ENCODE assay signal across 1 cellular context in the genomic region with DNA sequence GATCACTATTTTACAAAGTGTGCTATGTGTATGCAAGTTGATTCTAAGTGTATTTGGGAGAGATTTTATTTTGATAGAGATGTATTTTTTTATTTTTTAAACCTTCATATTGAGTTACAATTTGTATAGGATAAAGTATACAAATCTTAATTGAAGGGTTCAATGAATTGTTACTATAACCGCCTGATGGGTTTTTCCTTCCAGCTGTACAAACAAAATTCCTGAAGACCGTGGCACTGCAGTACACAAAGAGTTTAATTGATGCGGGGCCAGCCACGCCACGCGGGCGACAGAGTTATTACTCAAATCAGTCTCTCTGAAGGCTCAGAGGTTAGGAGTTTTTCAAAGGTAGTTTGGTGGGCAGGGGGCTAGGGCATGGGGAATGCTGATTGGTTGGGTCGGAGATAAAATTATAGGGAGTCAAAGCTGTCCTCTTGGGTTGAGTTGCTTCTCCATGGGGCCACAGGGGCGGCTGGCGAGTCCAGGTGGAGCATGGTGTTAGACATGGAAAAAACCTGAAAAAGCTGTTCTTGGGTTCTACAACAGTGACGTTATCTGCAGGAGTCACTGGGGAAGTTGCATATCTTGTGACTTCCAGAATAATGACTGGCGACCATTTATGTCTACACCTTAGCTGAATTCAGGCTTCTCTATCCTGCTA.
A peak's percentile ranks its signal among the peaks of the same experiment; 100 is the strongest.
TF ChIP-seq lines count a peak whose summit lies in the region.

No MANE protein-coding gene starts in this region.

TF ChIP-seq in K562, 482 proteins besides CTCF, POLR2A, EP300 and RAD21 (continued from another document):
- 0 out of 2 replicates have a peak, but pooled peaks have one; percentile 22 for TF ChIP-seq MGA (IDR thresholded peaks at IDR 0.05)
- TF ChIP-seq MLLT1 (IDR thresholded peaks at IDR 0.05) = 0 out of 4 replicates have a peak, but pooled peaks of 1 of the 2 experiments have one; percentile 11
- TF ChIP-seq MTA3 (IDR thresholded peaks at IDR 0.05; ENCODE audit: borderline replicate concordance) = peak; percentile 52; the same call in 1 of the 2 replicates
- 0 out of 2 replicates have a peak, but pooled peaks have one; percentile 35 for TF ChIP-seq L3MBTL2 (IDR thresholded peaks at IDR 0.05)
- no peak for TF ChIP-seq NRF1 (conservative IDR thresholded peaks at IDR 0.05 in 1 of 2, IDR thresholded peaks at IDR 0.05 in 1 of 2)
- peak; percentile 56; the same call in 1 of the 2 replicates for TF ChIP-seq ZNF583 (CRISPR knock-in tag; IDR thresholded peaks at IDR 0.05)
- TF ChIP-seq EP400 (IDR thresholded peaks at IDR 0.05) = peak; percentile 30; the same call in 1 of the 2 replicates
- TF ChIP-seq SOX6 (IDR thresholded peaks at IDR 0.05) = 0 out of 2 replicates have a peak, but pooled peaks have one; percentile 31
- peak; percentile 44 for TF ChIP-seq CXXC5 (CRISPR knock-in tag; IDR thresholded peaks at IDR 0.05)
- no peak for TF ChIP-seq SIX5 (IDR thresholded peaks at IDR 0.05; ENCODE audit: borderline replicate concordance in 1 of 2, insufficient read depth in 1 of 2, low read depth in 1 of 2, low read length in 2 of 2)
- no peak for TF ChIP-seq RBM15 (IDR thresholded peaks at IDR 0.05; ENCODE audit: insufficient read depth, low read length)
- TF ChIP-seq CBFA2T2 (conservative IDR thresholded peaks at IDR 0.05) = peak; percentile 51; the same call in 1 of the 2 replicates
- no peak for TF ChIP-seq ATF1 (CRISPR knock-in tag; IDR thresholded peaks at IDR 0.05)
- TF ChIP-seq ATF1 (tag; IDR thresholded peaks at IDR 0.05) = peak; percentile 29; the same call in 1 of the 2 replicates
- no peak for TF ChIP-seq ATF2 (CRISPR knock-in tag; IDR thresholded peaks at IDR 0.05)
- TF ChIP-seq JUND (IDR thresholded peaks at IDR 0.05; ENCODE audit: borderline replicate concordance, low read depth, low read length) = 0 out of 2 replicates have a peak, but pooled peaks have one; percentile 52
- no peak; the same call in 2 of the 3 replicates for TF ChIP-seq JUND (tag; IDR thresholded peaks at IDR 0.05; ENCODE audit: borderline replicate concordance, low read depth, low read length)
- 0 out of 4 replicates have a peak, but pooled peaks of 1 of the 2 experiments have one; percentile 30 for TF ChIP-seq ZNF639 (CRISPR knock-in tag; conservative IDR thresholded peaks at IDR 0.05 in 1 of 2, IDR thresholded peaks at IDR 0.05 in 1 of 2)
- TF ChIP-seq KAT8 (IDR thresholded peaks at IDR 0.05; ENCODE audit: low read depth) = no peak
- TF ChIP-seq EHMT2 (IDR thresholded peaks at IDR 0.05) = peak; percentile 46; the same call in 1 of the 2 replicates
- TF ChIP-seq, protein P1, sequence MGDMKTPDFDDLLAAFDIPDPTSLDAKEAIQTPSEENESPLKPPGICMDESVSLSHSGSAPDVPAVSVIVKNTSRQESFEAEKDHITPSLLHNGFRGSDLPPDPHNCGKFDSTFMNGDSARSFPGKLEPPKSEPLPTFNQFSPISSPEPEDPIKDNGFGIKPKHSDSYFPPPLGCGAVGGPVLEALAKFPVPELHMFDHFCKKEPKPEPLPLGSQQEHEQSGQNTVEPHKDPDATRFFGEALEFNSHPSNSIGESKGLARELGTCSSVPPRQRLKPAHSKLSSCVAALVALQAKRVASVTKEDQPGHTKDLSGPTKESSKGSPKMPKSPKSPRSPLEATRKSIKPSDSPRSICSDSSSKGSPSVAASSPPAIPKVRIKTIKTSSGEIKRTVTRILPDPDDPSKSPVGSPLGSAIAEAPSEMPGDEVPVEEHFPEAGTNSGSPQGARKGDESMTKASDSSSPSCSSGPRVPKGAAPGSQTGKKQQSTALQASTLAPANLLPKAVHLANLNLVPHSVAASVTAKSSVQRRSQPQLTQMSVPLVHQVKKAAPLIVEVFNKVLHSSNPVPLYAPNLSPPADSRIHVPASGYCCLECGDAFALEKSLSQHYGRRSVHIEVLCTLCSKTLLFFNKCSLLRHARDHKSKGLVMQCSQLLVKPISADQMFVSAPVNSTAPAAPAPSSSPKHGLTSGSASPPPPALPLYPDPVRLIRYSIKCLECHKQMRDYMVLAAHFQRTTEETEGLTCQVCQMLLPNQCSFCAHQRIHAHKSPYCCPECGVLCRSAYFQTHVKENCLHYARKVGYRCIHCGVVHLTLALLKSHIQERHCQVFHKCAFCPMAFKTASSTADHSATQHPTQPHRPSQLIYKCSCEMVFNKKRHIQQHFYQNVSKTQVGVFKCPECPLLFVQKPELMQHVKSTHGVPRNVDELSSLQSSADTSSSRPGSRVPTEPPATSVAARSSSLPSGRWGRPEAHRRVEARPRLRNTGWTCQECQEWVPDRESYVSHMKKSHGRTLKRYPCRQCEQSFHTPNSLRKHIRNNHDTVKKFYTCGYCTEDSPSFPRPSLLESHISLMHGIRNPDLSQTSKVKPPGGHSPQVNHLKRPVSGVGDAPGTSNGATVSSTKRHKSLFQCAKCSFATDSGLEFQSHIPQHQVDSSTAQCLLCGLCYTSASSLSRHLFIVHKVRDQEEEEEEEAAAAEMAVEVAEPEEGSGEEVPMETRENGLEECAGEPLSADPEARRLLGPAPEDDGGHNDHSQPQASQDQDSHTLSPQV (IDR thresholded peaks at IDR 0.05) = peak; percentile 67; the same call in 1 of the 2 replicates
- no peak for TF ChIP-seq CBX5 (IDR thresholded peaks at IDR 0.05; ENCODE audit: borderline replicate concordance, low read depth)
